In genomic region chr20:51429144-51429482, GRCh38 we compare ENCODE assay signal across 16 cellular contexts.
DNase-seq lines count a peak whose midpoint lies in the region; ATAC-seq and TF ChIP-seq lines count a peak whose summit lies in the region.
"Had no signal": no experiment of that assay in that cellular context is flagged by ENCODE, and none has a peak within 500 bp of the region (broad histone marks: within the 10 kb centered on the region; RNA-seq: fewer than 3 reads in every experiment).

No MANE protein-coding gene starts in this region.

- no peak for DNase-seq in stimulated activated naive CD8-positive, alpha-beta T cell treated with anti-CD3 and anti-CD28 coated beads, Interleukin-15, Interleukin-2, amounts not matched to agents 100 U/mL and 50 U/mL, for 24 hours
- DNase-seq in chondrocyte (ENCODE audit: low spot score) = no peak
- DNase-seq in natural killer cell treated with Interleukin-12 subunit alpha and Interleukin-12 subunit beta and Interleukin-15 and Interleukin-18, amount 100 ng/mL, for 72 hours (ENCODE audit: low spot score) = no peak
- no peak for DNase-seq in CD1c-positive myeloid dendritic cell (ENCODE audit: extremely low spot score)
- no peak for DNase-seq in stimulated activated CD4-positive, alpha-beta T cell treated with anti-CD3 and anti-CD28 coated beads, Interleukin-4, amount 100 ng/mL, for 1 hour
- DNase-seq in NCI-H69 (lab: John Stamatoyannopoulos, UW) = no peak
- no peak for DNase-seq in NCI-H2227 (lab: John Stamatoyannopoulos, UW; ENCODE audit: unreplicated experiment)
- DNase-seq: AML-193; CD4-positive, alpha-beta memory T cell; GF-D8; NCI-H1092 treated with DMSO at 0.1 percent for 48 hours; NCI-H1694 treated with DMSO at 0.1 percent for 48 hours; NCI-H82; SHP77 treated with DMSO at 0.1 percent for 48 hours had no signal

- no peak for ATAC-seq in stimulated activated naive CD8-positive, alpha-beta T cell treated with anti-CD3 and anti-CD28 coated beads, Interleukin-15, Interleukin-2, amounts not matched to agents 100 U/mL and 50 U/mL, for 24 hours
- no peak for ATAC-seq in natural killer cell treated with Interleukin-12 subunit alpha and Interleukin-12 subunit beta and Interleukin-15 and Interleukin-18, amount 100 ng/mL, for 72 hours
- ATAC-seq: Panc1 had no signal

- no peaks in the 10 kb centered on the region for H3K27me3 Mint-ChIP-seq in stimulated activated naive CD8-positive, alpha-beta T cell treated with anti-CD3 and anti-CD28 coated beads, Interleukin-15, Interleukin-2, amounts not matched to agents 100 ng/mL and 50 ng/mL, for 24 hours
- H3K27me3 Mint-ChIP-seq in chondrocyte (ENCODE audit: low read depth) = no peaks in the 10 kb centered on the region
- H3K27me3 Mint-ChIP-seq in natural killer cell treated with Interleukin-12 subunit alpha and Interleukin-12 subunit beta and Interleukin-15 and Interleukin-18, amount 100 ng/mL, for 72 hours = no peaks in the 10 kb centered on the region
- H3K27me3 Mint-ChIP-seq: CD4-positive, alpha-beta memory T cell had no signal

- no peak overlapping the region for H3K4me3 Mint-ChIP-seq in stimulated activated naive CD8-positive, alpha-beta T cell treated with anti-CD3 and anti-CD28 coated beads, Interleukin-15, Interleukin-2, amounts not matched to agents 100 ng/mL and 50 ng/mL, for 24 hours
- no peak overlapping the region for H3K4me3 Mint-ChIP-seq in chondrocyte (ENCODE audit: unreplicated experiment)
- H3K4me3 Mint-ChIP-seq in natural killer cell treated with Interleukin-12 subunit alpha and Interleukin-12 subunit beta and Interleukin-15 and Interleukin-18, amount 100 ng/mL, for 72 hours = no peak overlapping the region

- peaks cover 72% of the 10 kb centered on the region for H3K36me3 Mint-ChIP-seq in stimulated activated naive CD8-positive, alpha-beta T cell treated with anti-CD3 and anti-CD28 coated beads, Interleukin-15, Interleukin-2, amounts not matched to agents 100 ng/mL and 50 ng/mL, for 24 hours (ENCODE audit: low read depth)
- H3K36me3 Mint-ChIP-seq in chondrocyte (ENCODE audit: low read depth) = peaks cover 1% of the 10 kb centered on the region
- H3K36me3 Mint-ChIP-seq in natural killer cell treated with Interleukin-12 subunit alpha and Interleukin-12 subunit beta and Interleukin-15 and Interleukin-18, amount 100 ng/mL, for 72 hours = peaks cover 31% of the 10 kb centered on the region

- no peaks in the 10 kb centered on the region for H3K9me3 Mint-ChIP-seq in stimulated activated naive CD8-positive, alpha-beta T cell treated with anti-CD3 and anti-CD28 coated beads, Interleukin-15, Interleukin-2, amounts not matched to agents 100 ng/mL and 50 ng/mL, for 24 hours
- H3K9me3 Mint-ChIP-seq in chondrocyte (ENCODE audit: low read depth) = no peaks in the 10 kb centered on the region
- H3K9me3 Mint-ChIP-seq in natural killer cell treated with Interleukin-12 subunit alpha and Interleukin-12 subunit beta and Interleukin-15 and Interleukin-18, amount 100 ng/mL, for 72 hours = no peaks in the 10 kb centered on the region

- H3K27ac Mint-ChIP-seq in stimulated activated naive CD8-positive, alpha-beta T cell treated with anti-CD3 and anti-CD28 coated beads, Interleukin-15, Interleukin-2, amounts not matched to agents 100 ng/mL and 50 ng/mL, for 24 hours = peak overlapping the region; percentile 14
- peak overlapping the region; percentile 52 for H3K27ac Mint-ChIP-seq in chondrocyte (ENCODE audit: unreplicated experiment)
- H3K27ac Mint-ChIP-seq in natural killer cell treated with Interleukin-12 subunit alpha and Interleukin-12 subunit beta and Interleukin-15 and Interleukin-18, amount 100 ng/mL, for 72 hours = peak overlapping the region; percentile 92 to 98

- H3K4me1 Mint-ChIP-seq in stimulated activated naive CD8-positive, alpha-beta T cell treated with anti-CD3 and anti-CD28 coated beads, Interleukin-15, Interleukin-2, amounts not matched to agents 100 ng/mL and 50 ng/mL, for 24 hours (ENCODE audit: low read depth) = peaks cover 80% of the 10 kb centered on the region
- H3K4me1 Mint-ChIP-seq in chondrocyte (ENCODE audit: low read depth) = peaks cover 21% of the 10 kb centered on the region
- peaks cover 78 to 80% of the 10 kb centered on the region in 2 donors for H3K4me1 Mint-ChIP-seq in natural killer cell treated with Interleukin-12 subunit alpha and Interleukin-12 subunit beta and Interleukin-15 and Interleukin-18, amount 100 ng/mL, for 72 hours (ENCODE audit: low read depth in 2 of 2)

- TF ChIP-seq CTCF in chondrocyte (IDR thresholded peaks at IDR 0.05) = no peak

Comparison
In these comparisons a context has a peak if more than half of its experiments do, and no peak if none do; other contexts are left out.
1. H3K27ac Mint-ChIP-seq: peak in every context shown above with its lines; median percentile 95 in natural killer cell treated with Interleukin-12 subunit alpha and Interleukin-12 subunit beta and Interleukin-15 and Interleukin-18, amount 100 ng/mL, for 72 hours; 52 in chondrocyte; 14 in stimulated activated naive CD8-positive, alpha-beta T cell treated with anti-CD3 and anti-CD28 coated beads, Interleukin-15, Interleukin-2, amounts not matched to agents 100 ng/mL and 50 ng/mL, for 24 hours.